In the genomic region with DNA sequence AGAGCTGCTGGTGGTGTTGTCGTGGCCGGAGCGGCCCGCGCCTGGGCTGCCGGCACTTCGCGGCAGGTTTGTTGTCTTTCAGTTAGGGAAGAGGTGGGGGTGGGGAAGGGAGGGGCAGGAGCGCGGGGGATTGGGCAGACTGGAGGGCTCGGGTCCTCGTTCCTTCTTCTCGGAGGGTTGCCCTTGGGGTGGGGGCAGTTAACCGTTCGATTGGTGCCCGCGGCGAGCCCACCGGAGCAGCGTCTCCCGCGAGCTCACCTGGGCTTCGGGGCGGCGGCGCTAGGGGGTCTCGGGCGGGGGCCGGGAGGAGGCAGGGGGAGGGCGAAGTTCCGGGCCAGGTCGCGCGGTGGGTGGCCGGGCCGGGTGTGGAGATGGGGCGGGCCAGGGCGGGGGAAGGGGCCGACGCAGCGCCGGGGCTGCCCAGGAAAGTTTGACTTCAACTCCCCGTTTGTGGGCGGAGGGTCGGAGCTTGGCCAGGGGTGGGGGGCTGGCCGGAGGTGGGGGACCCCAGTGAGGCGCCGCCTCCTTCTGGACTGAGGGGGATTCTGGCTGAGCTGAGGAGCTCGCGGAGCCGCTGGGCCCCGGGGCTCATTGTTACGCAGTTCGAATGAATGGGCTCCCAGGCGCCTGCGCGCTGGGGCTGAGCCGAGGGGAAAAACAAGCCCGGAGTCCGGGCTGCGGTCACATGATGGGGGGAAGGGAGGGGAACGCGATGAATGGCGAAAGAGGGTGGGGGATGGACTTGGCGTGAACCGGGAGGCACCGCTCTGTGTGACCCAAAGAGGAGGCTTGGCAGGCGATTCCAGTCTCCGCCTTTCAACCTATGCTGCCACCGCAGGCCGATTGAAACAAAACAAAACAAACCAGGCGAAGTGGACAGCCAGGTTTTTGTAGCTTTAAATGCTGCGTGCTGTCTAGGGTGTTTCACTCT, we compare ENCODE assay signal across 1 cellular context.
A peak's percentile ranks its signal among the peaks of the same experiment; 100 is the strongest.
TF ChIP-seq lines count a peak whose summit lies in the region.

No MANE protein-coding gene starts in this region.

TF ChIP-seq in K562, 482 proteins besides CTCF, POLR2A, EP300 and RAD21 (continued from another document and continues in another):
- TF ChIP-seq, protein P1, sequence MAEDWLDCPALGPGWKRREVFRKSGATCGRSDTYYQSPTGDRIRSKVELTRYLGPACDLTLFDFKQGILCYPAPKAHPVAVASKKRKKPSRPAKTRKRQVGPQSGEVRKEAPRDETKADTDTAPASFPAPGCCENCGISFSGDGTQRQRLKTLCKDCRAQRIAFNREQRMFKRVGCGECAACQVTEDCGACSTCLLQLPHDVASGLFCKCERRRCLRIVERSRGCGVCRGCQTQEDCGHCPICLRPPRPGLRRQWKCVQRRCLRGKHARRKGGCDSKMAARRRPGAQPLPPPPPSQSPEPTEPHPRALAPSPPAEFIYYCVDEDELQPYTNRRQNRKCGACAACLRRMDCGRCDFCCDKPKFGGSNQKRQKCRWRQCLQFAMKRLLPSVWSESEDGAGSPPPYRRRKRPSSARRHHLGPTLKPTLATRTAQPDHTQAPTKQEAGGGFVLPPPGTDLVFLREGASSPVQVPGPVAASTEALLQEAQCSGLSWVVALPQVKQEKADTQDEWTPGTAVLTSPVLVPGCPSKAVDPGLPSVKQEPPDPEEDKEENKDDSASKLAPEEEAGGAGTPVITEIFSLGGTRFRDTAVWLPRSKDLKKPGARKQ (CRISPR knock-in tag; IDR thresholded peaks at IDR 0.05) = no peak
- TF ChIP-seq STAG1 (CRISPR knock-in tag; IDR thresholded peaks at IDR 0.05; ENCODE audit: borderline replicate concordance) = no peak
- TF ChIP-seq MTA3 (IDR thresholded peaks at IDR 0.05; ENCODE audit: borderline replicate concordance) = peak; percentile 90
- TF ChIP-seq SNIP1 (IDR thresholded peaks at IDR 0.05; ENCODE audit: low read depth) = no peak
- peak; percentile 73; the same call in 1 of the 2 replicates for TF ChIP-seq CC2D1A (IDR thresholded peaks at IDR 0.05)
- TF ChIP-seq ZKSCAN8 (CRISPR knock-in tag; IDR thresholded peaks at IDR 0.05) = no peak
- TF ChIP-seq, protein P2, sequence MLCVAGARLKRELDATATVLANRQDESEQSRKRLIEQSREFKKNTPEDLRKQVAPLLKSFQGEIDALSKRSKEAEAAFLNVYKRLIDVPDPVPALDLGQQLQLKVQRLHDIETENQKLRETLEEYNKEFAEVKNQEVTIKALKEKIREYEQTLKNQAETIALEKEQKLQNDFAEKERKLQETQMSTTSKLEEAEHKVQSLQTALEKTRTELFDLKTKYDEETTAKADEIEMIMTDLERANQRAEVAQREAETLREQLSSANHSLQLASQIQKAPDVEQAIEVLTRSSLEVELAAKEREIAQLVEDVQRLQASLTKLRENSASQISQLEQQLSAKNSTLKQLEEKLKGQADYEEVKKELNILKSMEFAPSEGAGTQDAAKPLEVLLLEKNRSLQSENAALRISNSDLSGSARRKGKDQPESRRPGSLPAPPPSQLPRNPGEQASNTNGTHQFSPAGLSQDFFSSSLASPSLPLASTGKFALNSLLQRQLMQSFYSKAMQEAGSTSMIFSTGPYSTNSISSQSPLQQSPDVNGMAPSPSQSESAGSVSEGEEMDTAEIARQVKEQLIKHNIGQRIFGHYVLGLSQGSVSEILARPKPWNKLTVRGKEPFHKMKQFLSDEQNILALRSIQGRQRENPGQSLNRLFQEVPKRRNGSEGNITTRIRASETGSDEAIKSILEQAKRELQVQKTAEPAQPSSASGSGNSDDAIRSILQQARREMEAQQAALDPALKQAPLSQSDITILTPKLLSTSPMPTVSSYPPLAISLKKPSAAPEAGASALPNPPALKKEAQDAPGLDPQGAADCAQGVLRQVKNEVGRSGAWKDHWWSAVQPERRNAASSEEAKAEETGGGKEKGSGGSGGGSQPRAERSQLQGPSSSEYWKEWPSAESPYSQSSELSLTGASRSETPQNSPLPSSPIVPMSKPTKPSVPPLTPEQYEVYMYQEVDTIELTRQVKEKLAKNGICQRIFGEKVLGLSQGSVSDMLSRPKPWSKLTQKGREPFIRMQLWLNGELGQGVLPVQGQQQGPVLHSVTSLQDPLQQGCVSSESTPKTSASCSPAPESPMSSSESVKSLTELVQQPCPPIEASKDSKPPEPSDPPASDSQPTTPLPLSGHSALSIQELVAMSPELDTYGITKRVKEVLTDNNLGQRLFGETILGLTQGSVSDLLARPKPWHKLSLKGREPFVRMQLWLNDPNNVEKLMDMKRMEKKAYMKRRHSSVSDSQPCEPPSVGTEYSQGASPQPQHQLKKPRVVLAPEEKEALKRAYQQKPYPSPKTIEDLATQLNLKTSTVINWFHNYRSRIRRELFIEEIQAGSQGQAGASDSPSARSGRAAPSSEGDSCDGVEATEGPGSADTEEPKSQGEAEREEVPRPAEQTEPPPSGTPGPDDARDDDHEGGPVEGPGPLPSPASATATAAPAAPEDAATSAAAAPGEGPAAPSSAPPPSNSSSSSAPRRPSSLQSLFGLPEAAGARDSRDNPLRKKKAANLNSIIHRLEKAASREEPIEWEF (CRISPR knock-in tag; IDR thresholded peaks at IDR 0.05) = no peak
- no peak for TF ChIP-seq PURB (CRISPR knock-in tag; IDR thresholded peaks at IDR 0.05; ENCODE audit: low read depth)
- peak; percentile 85 for TF ChIP-seq TAF9B (IDR thresholded peaks at IDR 0.05; ENCODE audit: partially characterized antibody)
- TF ChIP-seq ZFP30 (CRISPR knock-in tag; IDR thresholded peaks at IDR 0.05; ENCODE audit: borderline replicate concordance) = no peak
- no peak for TF ChIP-seq ILK (tag; IDR thresholded peaks at IDR 0.05; ENCODE audit: borderline replicate concordance, low read depth)
- TF ChIP-seq CCAR2 (IDR thresholded peaks at IDR 0.05; ENCODE audit: low read depth, low read length) = no peak
- TF ChIP-seq CBX1 (IDR thresholded peaks at IDR 0.05; ENCODE audit: low read depth) = no peak; the same call in 1 of the 2 replicates
- TF ChIP-seq, protein P3, sequence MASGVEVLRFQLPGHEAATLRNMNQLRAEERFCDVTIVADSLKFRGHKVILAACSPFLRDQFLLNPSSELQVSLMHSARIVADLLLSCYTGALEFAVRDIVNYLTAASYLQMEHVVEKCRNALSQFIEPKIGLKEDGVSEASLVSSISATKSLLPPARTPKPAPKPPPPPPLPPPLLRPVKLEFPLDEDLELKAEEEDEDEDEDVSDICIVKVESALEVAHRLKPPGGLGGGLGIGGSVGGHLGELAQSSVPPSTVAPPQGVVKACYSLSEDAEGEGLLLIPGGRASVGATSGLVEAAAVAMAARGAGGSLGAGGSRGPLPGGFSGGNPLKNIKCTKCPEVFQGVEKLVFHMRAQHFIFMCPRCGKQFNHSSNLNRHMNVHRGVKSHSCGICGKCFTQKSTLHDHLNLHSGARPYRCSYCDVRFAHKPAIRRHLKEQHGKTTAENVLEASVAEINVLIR (CRISPR knock-in tag; IDR thresholded peaks at IDR 0.05) = no peak
- TF ChIP-seq, protein P4, sequence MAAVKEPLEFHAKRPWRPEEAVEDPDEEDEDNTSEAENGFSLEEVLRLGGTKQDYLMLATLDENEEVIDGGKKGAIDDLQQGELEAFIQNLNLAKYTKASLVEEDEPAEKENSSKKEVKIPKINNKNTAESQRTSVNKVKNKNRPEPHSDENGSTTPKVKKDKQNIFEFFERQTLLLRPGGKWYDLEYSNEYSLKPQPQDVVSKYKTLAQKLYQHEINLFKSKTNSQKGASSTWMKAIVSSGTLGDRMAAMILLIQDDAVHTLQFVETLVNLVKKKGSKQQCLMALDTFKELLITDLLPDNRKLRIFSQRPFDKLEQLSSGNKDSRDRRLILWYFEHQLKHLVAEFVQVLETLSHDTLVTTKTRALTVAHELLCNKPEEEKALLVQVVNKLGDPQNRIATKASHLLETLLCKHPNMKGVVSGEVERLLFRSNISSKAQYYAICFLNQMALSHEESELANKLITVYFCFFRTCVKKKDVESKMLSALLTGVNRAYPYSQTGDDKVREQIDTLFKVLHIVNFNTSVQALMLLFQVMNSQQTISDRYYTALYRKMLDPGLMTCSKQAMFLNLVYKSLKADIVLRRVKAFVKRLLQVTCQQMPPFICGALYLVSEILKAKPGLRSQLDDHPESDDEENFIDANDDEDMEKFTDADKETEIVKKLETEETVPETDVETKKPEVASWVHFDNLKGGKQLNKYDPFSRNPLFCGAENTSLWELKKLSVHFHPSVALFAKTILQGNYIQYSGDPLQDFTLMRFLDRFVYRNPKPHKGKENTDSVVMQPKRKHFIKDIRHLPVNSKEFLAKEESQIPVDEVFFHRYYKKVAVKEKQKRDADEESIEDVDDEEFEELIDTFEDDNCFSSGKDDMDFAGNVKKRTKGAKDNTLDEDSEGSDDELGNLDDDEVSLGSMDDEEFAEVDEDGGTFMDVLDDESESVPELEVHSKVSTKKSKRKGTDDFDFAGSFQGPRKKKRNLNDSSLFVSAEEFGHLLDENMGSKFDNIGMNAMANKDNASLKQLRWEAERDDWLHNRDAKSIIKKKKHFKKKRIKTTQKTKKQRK (IDR thresholded peaks at IDR 0.05; ENCODE audit: borderline replicate concordance, low read depth, low read length) = 0 out of 2 replicates have a peak, but pooled peaks have one; percentile 24
- TF ChIP-seq FOXP1 (CRISPR knock-in tag; IDR thresholded peaks at IDR 0.05) = peak; percentile 87
- peak; percentile 86 for TF ChIP-seq ATF7 (IDR thresholded peaks at IDR 0.05)
- TF ChIP-seq CHD2 (IDR thresholded peaks at IDR 0.05; ENCODE audit: low read depth, low read length) = peak; percentile 90
- TF ChIP-seq KDM4B (IDR thresholded peaks at IDR 0.05; ENCODE audit: borderline replicate concordance in 2 of 2, low read depth in 1 of 2) = peak in 1 of 2 experiments; percentile 72; a peak in 1 of 4 replicates
- TF ChIP-seq, protein P5, sequence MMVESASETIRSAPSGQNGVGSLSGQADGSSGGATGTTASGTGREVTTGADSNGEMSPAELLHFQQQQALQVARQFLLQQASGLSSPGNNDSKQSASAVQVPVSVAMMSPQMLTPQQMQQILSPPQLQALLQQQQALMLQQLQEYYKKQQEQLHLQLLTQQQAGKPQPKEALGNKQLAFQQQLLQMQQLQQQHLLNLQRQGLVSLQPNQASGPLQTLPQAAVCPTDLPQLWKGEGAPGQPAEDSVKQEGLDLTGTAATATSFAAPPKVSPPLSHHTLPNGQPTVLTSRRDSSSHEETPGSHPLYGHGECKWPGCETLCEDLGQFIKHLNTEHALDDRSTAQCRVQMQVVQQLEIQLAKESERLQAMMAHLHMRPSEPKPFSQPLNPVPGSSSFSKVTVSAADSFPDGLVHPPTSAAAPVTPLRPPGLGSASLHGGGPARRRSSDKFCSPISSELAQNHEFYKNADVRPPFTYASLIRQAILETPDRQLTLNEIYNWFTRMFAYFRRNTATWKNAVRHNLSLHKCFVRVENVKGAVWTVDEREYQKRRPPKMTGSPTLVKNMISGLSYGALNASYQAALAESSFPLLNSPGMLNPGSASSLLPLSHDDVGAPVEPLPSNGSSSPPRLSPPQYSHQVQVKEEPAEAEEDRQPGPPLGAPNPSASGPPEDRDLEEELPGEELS (CRISPR knock-in tag; IDR thresholded peaks at IDR 0.05; ENCODE audit: borderline replicate concordance) = no peak; the same call in 1 of the 2 replicates
- TF ChIP-seq DMBX1 (CRISPR knock-in tag; IDR thresholded peaks at IDR 0.05; ENCODE audit: borderline replicate concordance) = 0 out of 2 replicates have a peak, but pooled peaks have one; percentile 47
- TF ChIP-seq, protein P6, sequence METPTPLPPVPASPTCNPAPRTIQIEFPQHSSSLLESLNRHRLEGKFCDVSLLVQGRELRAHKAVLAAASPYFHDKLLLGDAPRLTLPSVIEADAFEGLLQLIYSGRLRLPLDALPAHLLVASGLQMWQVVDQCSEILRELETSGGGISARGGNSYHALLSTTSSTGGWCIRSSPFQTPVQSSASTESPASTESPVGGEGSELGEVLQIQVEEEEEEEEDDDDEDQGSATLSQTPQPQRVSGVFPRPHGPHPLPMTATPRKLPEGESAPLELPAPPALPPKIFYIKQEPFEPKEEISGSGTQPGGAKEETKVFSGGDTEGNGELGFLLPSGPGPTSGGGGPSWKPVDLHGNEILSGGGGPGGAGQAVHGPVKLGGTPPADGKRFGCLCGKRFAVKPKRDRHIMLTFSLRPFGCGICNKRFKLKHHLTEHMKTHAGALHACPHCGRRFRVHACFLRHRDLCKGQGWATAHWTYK (CRISPR knock-in tag; IDR thresholded peaks at IDR 0.05) = no peak; the same call in 1 of the 2 replicates
- TF ChIP-seq IFI16 (CRISPR knock-in tag; IDR thresholded peaks at IDR 0.05) = no peak
- TF ChIP-seq, protein P7, sequence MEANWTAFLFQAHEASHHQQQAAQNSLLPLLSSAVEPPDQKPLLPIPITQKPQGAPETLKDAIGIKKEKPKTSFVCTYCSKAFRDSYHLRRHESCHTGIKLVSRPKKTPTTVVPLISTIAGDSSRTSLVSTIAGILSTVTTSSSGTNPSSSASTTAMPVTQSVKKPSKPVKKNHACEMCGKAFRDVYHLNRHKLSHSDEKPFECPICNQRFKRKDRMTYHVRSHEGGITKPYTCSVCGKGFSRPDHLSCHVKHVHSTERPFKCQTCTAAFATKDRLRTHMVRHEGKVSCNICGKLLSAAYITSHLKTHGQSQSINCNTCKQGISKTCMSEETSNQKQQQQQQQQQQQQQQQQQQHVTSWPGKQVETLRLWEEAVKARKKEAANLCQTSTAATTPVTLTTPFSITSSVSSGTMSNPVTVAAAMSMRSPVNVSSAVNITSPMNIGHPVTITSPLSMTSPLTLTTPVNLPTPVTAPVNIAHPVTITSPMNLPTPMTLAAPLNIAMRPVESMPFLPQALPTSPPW (CRISPR knock-in tag; IDR thresholded peaks at IDR 0.05) = peak; percentile 80
- TF ChIP-seq RBM22 (IDR thresholded peaks at IDR 0.05; ENCODE audit: low read depth, low read length, poor library complexity, severe bottlenecking) = peak; percentile 82
- no peak for TF ChIP-seq ZNF347 (CRISPR knock-in tag; IDR thresholded peaks at IDR 0.05; ENCODE audit: low read depth)
- TF ChIP-seq, protein P8, sequence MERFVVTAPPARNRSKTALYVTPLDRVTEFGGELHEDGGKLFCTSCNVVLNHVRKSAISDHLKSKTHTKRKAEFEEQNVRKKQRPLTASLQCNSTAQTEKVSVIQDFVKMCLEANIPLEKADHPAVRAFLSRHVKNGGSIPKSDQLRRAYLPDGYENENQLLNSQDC (CRISPR knock-in tag; IDR thresholded peaks at IDR 0.05) = no peak
- TF ChIP-seq MBD2 (IDR thresholded peaks at IDR 0.05; ENCODE audit: borderline replicate concordance, low read depth) = peak; percentile 21
- peak; percentile 21; the same call in 1 of the 2 replicates for TF ChIP-seq TCF7L2 (IDR thresholded peaks at IDR 0.05; ENCODE audit: low read depth, low read length)
- TF ChIP-seq, protein P9, sequence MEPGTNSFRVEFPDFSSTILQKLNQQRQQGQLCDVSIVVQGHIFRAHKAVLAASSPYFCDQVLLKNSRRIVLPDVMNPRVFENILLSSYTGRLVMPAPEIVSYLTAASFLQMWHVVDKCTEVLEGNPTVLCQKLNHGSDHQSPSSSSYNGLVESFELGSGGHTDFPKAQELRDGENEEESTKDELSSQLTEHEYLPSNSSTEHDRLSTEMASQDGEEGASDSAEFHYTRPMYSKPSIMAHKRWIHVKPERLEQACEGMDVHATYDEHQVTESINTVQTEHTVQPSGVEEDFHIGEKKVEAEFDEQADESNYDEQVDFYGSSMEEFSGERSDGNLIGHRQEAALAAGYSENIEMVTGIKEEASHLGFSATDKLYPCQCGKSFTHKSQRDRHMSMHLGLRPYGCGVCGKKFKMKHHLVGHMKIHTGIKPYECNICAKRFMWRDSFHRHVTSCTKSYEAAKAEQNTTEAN (CRISPR knock-in tag; IDR thresholded peaks at IDR 0.05) = 0 out of 2 replicates have a peak, but pooled peaks have one; percentile 63
- TF ChIP-seq GABPB2 (CRISPR knock-in tag; conservative IDR thresholded peaks at IDR 0.05) = no peak
- TF ChIP-seq RHOXF2B (CRISPR knock-in tag; conservative IDR thresholded peaks at IDR 0.05) = no peak
